In the genomic region with DNA sequence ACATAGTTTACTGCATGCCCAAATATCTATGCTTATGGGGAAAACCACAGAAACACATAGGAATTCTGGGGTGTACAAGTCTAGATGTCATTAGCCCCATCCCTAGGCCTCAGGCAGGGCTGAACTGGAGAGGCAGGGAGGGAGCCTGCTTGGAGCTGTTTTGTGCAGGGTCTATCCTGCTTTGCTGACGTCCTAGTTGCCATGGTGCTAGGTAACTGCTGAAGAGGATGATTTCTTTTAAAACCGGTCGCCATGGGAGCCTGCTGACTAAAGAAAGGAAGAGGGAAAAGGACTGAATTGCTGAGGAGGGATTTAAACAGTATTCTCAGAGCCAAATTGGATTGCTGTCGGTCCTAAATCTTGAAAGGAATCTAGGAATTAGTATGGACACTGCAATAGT, we compare ENCODE assay signal across 14 cellular contexts. TPM values are rescaled to one million over a fixed set of nuclear protein-coding genes. Genes with fewer than 3 reads are reported as not detected.
DNase-seq lines count a peak whose midpoint lies in the region; ATAC-seq and TF ChIP-seq lines count a peak whose summit lies in the region.
"Had no signal": no experiment of that assay in that cellular context is flagged by ENCODE, and none has a peak within 500 bp of the region (broad histone marks: within the 10 kb centered on the region; RNA-seq: fewer than 3 reads in every experiment).

No MANE protein-coding gene starts in this region.

- H3K4me2 ChIP-seq in smooth muscle cell, result no peak overlapping the region

- H3K79me2 ChIP-seq in smooth muscle cell (ENCODE audit: low read depth), result no peaks in the 10 kb centered on the region

- peaks cover 21% of the 10 kb centered on the region for H3K4me1 ChIP-seq in smooth muscle cell (ENCODE audit: low read depth)

- WGBS in smooth muscle cell (ENCODE audit: low lambda C conversion rate), result 59% methylated on average over 4 of the region's 4 CpGs

- H3K9ac ChIP-seq in smooth muscle cell (ENCODE audit: low read depth), result no peak overlapping the region

- H3K4me1 Mint-ChIP-seq in chondrocyte (ENCODE audit: low read depth), result peaks cover 4% of the 10 kb centered on the region

- DNase-seq in COLO668 (lab: John Stamatoyannopoulos, UW; ENCODE audit: unreplicated experiment), result peak; percentile 4
- peak; percentile 82 for DNase-seq in NCI-H1092 treated with DMSO at 0.1 percent for 48 hours (lab: John Stamatoyannopoulos, UW)
- peak; percentile 54 for DNase-seq in SK-N-DZ (ENCODE audit: low spot score)
- DNase-seq in iPS-NIHi11 (ENCODE audit: low spot score), result peak; percentile 25
- DNase-seq in smooth muscle cell (lab: John Stamatoyannopoulos, UW; ENCODE audit: unreplicated experiment), result no peak
- no peak for DNase-seq in chondrocyte (ENCODE audit: low spot score)
- no peak for DNase-seq in glomerular visceral epithelial cell (ENCODE audit: extremely low spot score)
- DNase-seq: activated CD4-positive, alpha-beta T cell treated with anti-CD3 and anti-CD28 coated beads for 4 hours; stimulated activated CD4-positive, alpha-beta T cell treated with anti-CD3 and anti-CD28 coated beads, Interleukin-4, amount 100 ng/mL, for 1 hour; stimulated activated naive B cell treated with anti-CD40 and anti-IgM and Interleukin-4, amounts not matched to agents 10 μg/mL and 1 μg/mL and 100 μg/mL, for 72 hours had no signal

- H4K20me1 ChIP-seq in smooth muscle cell (ENCODE audit: low read depth), result no peaks in the 10 kb centered on the region

- H3K27ac Mint-ChIP-seq in chondrocyte (ENCODE audit: unreplicated experiment), result no peak overlapping the region
- H3K27ac Mint-ChIP-seq: stimulated activated naive B cell treated with anti-CD40 and anti-IgM and Interleukin-4, amounts not matched to agents 10 μg/mL and 1 μg/mL and 100 μg/mL, for 72 hours; T-helper 1 cell treated with Interleukin-12 subunit alpha and Interleukin-12 subunit beta and Interleukin-4 antibody, amounts not matched to agents 30 μg/mL and 1 μg/mL, for 36 hours had no signal

- no peak overlapping the region for H3K4me3 Mint-ChIP-seq in chondrocyte (ENCODE audit: unreplicated experiment)
- H3K4me3 Mint-ChIP-seq: stimulated activated naive B cell treated with anti-CD40 and anti-IgM and Interleukin-4, amounts not matched to agents 10 μg/mL and 1 μg/mL and 100 μg/mL, for 72 hours; T-helper 1 cell treated with Interleukin-12 subunit alpha and Interleukin-12 subunit beta and Interleukin-4 antibody, amounts not matched to agents 30 μg/mL and 1 μg/mL, for 36 hours had no signal

- H3K36me3 Mint-ChIP-seq in chondrocyte (ENCODE audit: low read depth), result no peaks in the 10 kb centered on the region
- H3K36me3 Mint-ChIP-seq: stimulated activated naive B cell treated with anti-CD40 and anti-IgM and Interleukin-4, amounts not matched to agents 10 μg/mL and 1 μg/mL and 100 μg/mL, for 72 hours had no signal

- peaks cover 2% of the 10 kb centered on the region for H3K27me3 Mint-ChIP-seq in chondrocyte (ENCODE audit: low read depth)

- H3F3A ChIP-seq in smooth muscle cell (ENCODE audit: low read depth), result no peaks in the 10 kb centered on the region

- ATAC-seq in GM18511 (IDR thresholded peaks at IDR 0.05; ENCODE audit: unreplicated experiment), result no peak
- ATAC-seq: stimulated activated naive B cell treated with anti-CD40 and anti-IgM and Interleukin-4, amounts not matched to agents 10 μg/mL and 1 μg/mL and 100 μg/mL, for 72 hours had no signal

- H3K27me3 ChIP-seq in smooth muscle cell (ENCODE audit: low read depth), result no peaks in the 10 kb centered on the region
- H3K27me3 ChIP-seq: brain microvascular endothelial cell had no signal

- H3K4me3 ChIP-seq in smooth muscle cell, result no peak overlapping the region

- TF ChIP-seq CTCF in smooth muscle cell (IDR thresholded peaks at IDR 0.05; ENCODE audit: borderline replicate concordance, insufficient read depth, poor library complexity, severe bottlenecking) (no peak), chondrocyte (IDR thresholded peaks at IDR 0.05) (no peak)

- no peaks in the 10 kb centered on the region for H3K36me3 ChIP-seq in smooth muscle cell (ENCODE audit: low read depth)
- H3K36me3 ChIP-seq: brain microvascular endothelial cell had no signal

- no peak overlapping the region for H2AFZ ChIP-seq in smooth muscle cell (ENCODE audit: low read depth)

- H3K9me3 Mint-ChIP-seq in chondrocyte (ENCODE audit: low read depth), result no peaks in the 10 kb centered on the region
- H3K9me3 Mint-ChIP-seq: stimulated activated naive B cell treated with anti-CD40 and anti-IgM and Interleukin-4, amounts not matched to agents 10 μg/mL and 1 μg/mL and 100 μg/mL, for 72 hours; T-helper 1 cell treated with Interleukin-12 subunit alpha and Interleukin-12 subunit beta and Interleukin-4 antibody, amounts not matched to agents 30 μg/mL and 1 μg/mL, for 36 hours had no signal

- no peak overlapping the region for H3K27ac ChIP-seq in smooth muscle cell (ENCODE audit: low read depth)
- H3K27ac ChIP-seq: brain microvascular endothelial cell, HL-60 had no signal

- no peaks in the 10 kb centered on the region for H3K9me3 ChIP-seq in smooth muscle cell (replicated peaks; ENCODE audit: low read depth)

RNA-seq across cellular contexts. Expression of a gene that starts 10.7 kb away (rescaled TPM):
- polyA plus RNA-seq in SK-N-DZ (2014; cell fraction: cytosol; rRNA removed), result 19.7 and 20.4 TPM in 2 replicates
- polyA plus RNA-seq in SK-N-DZ (2014; cell fraction: nucleus; rRNA removed), result 8.6 and 11.2 TPM in 2 replicates
- total RNA-seq in smooth muscle cell, result 0.31 and 1.5 TPM in 2 replicates
- 0.82 and 1.2 TPM in 2 replicates for polyA plus RNA-seq in smooth muscle cell
- 0.60 TPM in 1 of 3 replicates, not detected in the others for total RNA-seq in chondrocyte

RNA-seq across cellular contexts. Expression of a gene that starts 31.9 kb away (rescaled TPM):
- 109 and 132 TPM in 2 replicates for polyA plus RNA-seq in SK-N-DZ (2014; cell fraction: cytosol; rRNA removed)
- polyA plus RNA-seq in SK-N-DZ (2014; cell fraction: nucleus; rRNA removed), result 65.7 and 67.7 TPM in 2 replicates
- total RNA-seq in smooth muscle cell (17.4 and 17.7 TPM in 2 replicates), chondrocyte (32.1 to 37.9 TPM (median 35.9 TPM) in 3 replicates)
- 2.4 and 3.0 TPM in 2 replicates for polyA plus RNA-seq in smooth muscle cell

Comparison
In these comparisons a context has a peak if more than half of its experiments do, and no peak if none do; other contexts are left out.
1. DNase-seq: peak in COLO668 (single experiment), NCI-H1092 treated with DMSO at 0.1 percent for 48 hours (single experiment), SK-N-DZ (single experiment) and iPS-NIHi11 (single experiment); none in smooth muscle cell (single experiment), chondrocyte (single experiment) and glomerular visceral epithelial cell (single experiment).